Comparison of ENCODE assay signal across 9 cellular contexts in the genomic region with DNA sequence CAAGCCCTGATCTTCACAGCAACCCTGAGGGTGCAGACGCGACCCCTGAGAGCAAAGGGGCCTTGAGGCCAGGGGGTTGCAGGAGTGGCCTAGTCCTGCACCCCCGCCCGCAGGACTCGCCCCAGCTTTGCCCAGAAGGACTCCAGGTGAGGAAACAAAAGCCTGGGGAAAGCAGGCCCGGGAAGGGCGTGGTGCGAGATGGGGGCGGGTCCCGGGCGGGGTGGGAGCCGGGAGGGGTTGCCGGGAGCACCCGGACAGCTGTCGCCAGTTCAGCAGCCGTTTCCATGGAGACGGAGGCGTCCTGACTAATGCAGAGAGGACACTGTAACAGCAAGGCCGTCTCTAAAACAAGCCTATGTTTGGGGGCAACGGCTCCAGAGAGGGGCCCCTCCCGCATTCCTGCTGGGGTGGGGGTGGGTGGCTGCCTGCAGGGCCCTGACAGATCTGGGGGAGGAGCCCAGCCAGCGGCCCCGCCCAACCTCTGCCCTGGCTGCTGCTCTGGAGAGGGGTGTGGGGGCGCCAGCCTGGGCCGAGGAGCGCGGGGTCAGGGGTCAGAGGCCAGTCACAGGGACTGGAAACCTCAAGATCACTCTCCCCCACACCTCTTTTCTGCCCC. TPM values are rescaled to one million over a fixed set of nuclear protein-coding genes. Genes with fewer than 3 reads are reported as not detected.
DNase-seq lines count a peak whose midpoint lies in the region; ATAC-seq and TF ChIP-seq lines count a peak whose summit lies in the region.
"Had no signal": no experiment of that assay in that cellular context is flagged by ENCODE, and none has a peak within 500 bp of the region (broad histone marks: within the 10 kb centered on the region; RNA-seq: fewer than 3 reads in every experiment).

No MANE protein-coding gene starts in this region.

- no peak overlapping the region for H3K18ac ChIP-seq in IMR-90 (ENCODE audit: low read depth, low read length)

- no peak overlapping the region for H3K9ac ChIP-seq in IMR-90 (ENCODE audit: low read depth, low read length)
- H3K9ac ChIP-seq in neural progenitor cell = no peak overlapping the region

- H3K79me1 ChIP-seq in IMR-90 (ENCODE audit: low read depth in 1 of 2, low read length in 2 of 2) = no peaks in the 10 kb centered on the region

- peaks cover 36% of the 10 kb centered on the region for H3K4me1 Mint-ChIP-seq in neural progenitor cell
- peaks cover 4% of the 10 kb centered on the region for H3K4me1 Mint-ChIP-seq in T-helper 2 cell treated with Interferon-gamma antibody and Interleukin-4, amounts not matched to agents 5 μg/mL and 100 μg/mL, for 36 hours (ENCODE audit: low read depth)
- peaks cover 5% of the 10 kb centered on the region for H3K4me1 Mint-ChIP-seq in activated CD4-positive, alpha-beta memory T cell treated with anti-CD3 and anti-CD28 coated beads for 36 hours (ENCODE audit: low read depth)

- peaks cover 15% of the 10 kb centered on the region for H3K27me3 Mint-ChIP-seq in neural progenitor cell (ENCODE audit: insufficient read depth, low read depth)
- H3K27me3 Mint-ChIP-seq in T-helper 2 cell treated with Interferon-gamma antibody and Interleukin-4, amounts not matched to agents 5 μg/mL and 100 μg/mL, for 36 hours (ENCODE audit: low read depth) = peaks cover 36% of the 10 kb centered on the region
- peaks cover 26% of the 10 kb centered on the region for H3K27me3 Mint-ChIP-seq in activated CD4-positive, alpha-beta memory T cell treated with anti-CD3 and anti-CD28 coated beads for 36 hours

- H4K20me1 ChIP-seq in IMR-90 (ENCODE audit: insufficient read depth, low read length) (no peaks in the 10 kb centered on the region), neural progenitor cell (ENCODE audit: low read depth) (peaks cover 16% of the 10 kb centered on the region)

- DNase-seq in IMR-90 = peak; percentile 78
- DNase-seq in RKO (ENCODE audit: low spot score) = peak; percentile 53
- peak; percentile 68 for DNase-seq in fibroblast of the conjunctiva (ENCODE audit: low read depth)
- DNase-seq in neural progenitor cell (ENCODE audit: low spot score) = peak; percentile 97
- DNase-seq in T-helper 2 cell treated with Interferon-gamma antibody and Interleukin-4, amounts not matched to agents 5 μg/mL and 100 μg/mL, for 36 hours (ENCODE audit: low spot score) = no peak
- DNase-seq in activated CD4-positive, alpha-beta memory T cell treated with anti-CD3 and anti-CD28 coated beads for 36 hours = no peak

- H2AK9ac ChIP-seq in IMR-90 (replicated peaks; ENCODE audit: low read depth, low read length, poor library complexity) = peak overlapping the region; percentile 75

- dilution Hi-C loops in IMR-90 (cut with HindIII; ENCODE audit: low sequenced_read_pairs, unreplicated experiment) = no loop called here

- no peak for TF ChIP-seq POLR2A in IMR-90 (IDR thresholded peaks at IDR 0.05; ENCODE audit: low read depth, low read length)

- H4K5ac ChIP-seq in IMR-90 (ENCODE audit: low read depth, low read length) = no peak overlapping the region

- H3K36me3 Mint-ChIP-seq in neural progenitor cell = no peaks in the 10 kb centered on the region
- no peaks in the 10 kb centered on the region for H3K36me3 Mint-ChIP-seq in T-helper 2 cell treated with Interferon-gamma antibody and Interleukin-4, amounts not matched to agents 5 μg/mL and 100 μg/mL, for 36 hours (ENCODE audit: low read depth)
- no peaks in the 10 kb centered on the region for H3K36me3 Mint-ChIP-seq in activated CD4-positive, alpha-beta memory T cell treated with anti-CD3 and anti-CD28 coated beads for 36 hours

- H3K36me3 ChIP-seq in IMR-90 (ENCODE audit: control insufficient read depth, insufficient read depth, low read length) (no peaks in the 10 kb centered on the region), neural progenitor cell (no peaks in the 10 kb centered on the region)

- 15% methylated on average over 12 of the region's 27 CpGs; no CpG with 5 or more reads in 1 of the 2 experiments for WGBS in IMR-90 (ENCODE audit: extremely low coverage in 2 of 2, insufficient read length in 1 of 2), 2 experiments

- no peak overlapping the region for H3K23ac ChIP-seq in IMR-90 (ENCODE audit: low read depth, low read length)

- no peak overlapping the region for H2BK5ac ChIP-seq in IMR-90 (ENCODE audit: low read depth, low read length, poor library complexity, severe bottlenecking)

- H3K56ac ChIP-seq in IMR-90 (ENCODE audit: extremely low read depth, insufficient read depth, low read length) = no peak overlapping the region

- no peak overlapping the region for H3K4me2 ChIP-seq in IMR-90 (ENCODE audit: low read depth, low read length)
- H3K4me2 ChIP-seq in neural progenitor cell = peak overlapping the region; percentile 60

- ATAC-seq in IMR-90 (ENCODE audit: low read depth) (peak; percentile 35), GM21423 (IDR thresholded peaks at IDR 0.05; ENCODE audit: unreplicated experiment) (no peak)

- CTCF ChIA-PET in IMR-90 (lab: Yijun Ruan, JAX) = no interaction called here
- CTCF ChIA-PET in activated CD4-positive, alpha-beta memory T cell treated with anti-CD3 and anti-CD28 coated beads for 36 hours (lab: Charles Lee) = no interaction called here

- H3K27me3 ChIP-seq in IMR-90 (ENCODE audit: control insufficient read depth, insufficient read depth, low read length) (no peaks in the 10 kb centered on the region), neural progenitor cell (peaks cover 64% of the 10 kb centered on the region)

- POLR2A ChIA-PET in IMR-90 (lab: Charles Lee; ENCODE audit: unreplicated experiment) = no interaction called here
- POLR2A ChIA-PET in activated CD4-positive, alpha-beta memory T cell treated with anti-CD3 and anti-CD28 coated beads for 36 hours (lab: Charles Lee) = no interaction called here

- TF ChIP-seq CTCF in 22Rv1 (IDR thresholded peaks at IDR 0.05) = no peak
- TF ChIP-seq CTCF in IMR-90 (conservative IDR thresholded peaks at IDR 0.05; ENCODE audit: low read depth, low read length) = no peak
- no peak for TF ChIP-seq CTCF in neural progenitor cell (IDR thresholded peaks at IDR 0.05)

- peak overlapping the region; percentile 62 for H3K4me3 Mint-ChIP-seq in neural progenitor cell
- no peak overlapping the region for H3K4me3 Mint-ChIP-seq in T-helper 2 cell treated with Interferon-gamma antibody and Interleukin-4, amounts not matched to agents 5 μg/mL and 100 μg/mL, for 36 hours
- H3K4me3 Mint-ChIP-seq in activated CD4-positive, alpha-beta memory T cell treated with anti-CD3 and anti-CD28 coated beads for 36 hours = no peak overlapping the region

- in situ Hi-C loops in IMR-90 (cut with MboI; ENCODE audit: low sequenced_read_pairs) = no loop called here

- no peaks in the 10 kb centered on the region for H3K9me3 ChIP-seq in IMR-90 (ENCODE audit: control insufficient read depth, insufficient read depth, low read length)
- H3K9me3 ChIP-seq in neural progenitor cell (ENCODE audit: low read depth) = no peaks in the 10 kb centered on the region

- H3K79me2 ChIP-seq in neural progenitor cell (ENCODE audit: low read depth) = no peaks in the 10 kb centered on the region

- no peak overlapping the region for H3K27ac Mint-ChIP-seq in neural progenitor cell
- no peak overlapping the region for H3K27ac Mint-ChIP-seq in T-helper 2 cell treated with Interferon-gamma antibody and Interleukin-4, amounts not matched to agents 5 μg/mL and 100 μg/mL, for 36 hours
- H3K27ac Mint-ChIP-seq in activated CD4-positive, alpha-beta memory T cell treated with anti-CD3 and anti-CD28 coated beads for 36 hours = no peak overlapping the region

- no peak for TF ChIP-seq RAD21 in IMR-90 (IDR thresholded peaks at IDR 0.05; ENCODE audit: low read length)

- H4K8ac ChIP-seq in IMR-90 (ENCODE audit: low read depth in 2 of 2, low read length in 2 of 2) = peak overlapping the region in 1 of 2 experiments; percentile 14; a peak in 1 of 4 replicates

- H3K9me1 ChIP-seq in IMR-90 (ENCODE audit: insufficient read depth, low read length) = peaks cover 5% of the 10 kb centered on the region; the same call in 1 of the 2 replicates

- H2BK15ac ChIP-seq in IMR-90 (ENCODE audit: low read depth, low read length) = no peak overlapping the region

- no peak overlapping the region; the same call in 1 of the 2 replicates for H2BK120ac ChIP-seq in IMR-90 (ENCODE audit: low read depth, low read length)

- no peaks in the 10 kb centered on the region for H3K9me3 Mint-ChIP-seq in neural progenitor cell
- H3K9me3 Mint-ChIP-seq in T-helper 2 cell treated with Interferon-gamma antibody and Interleukin-4, amounts not matched to agents 5 μg/mL and 100 μg/mL, for 36 hours = no peaks in the 10 kb centered on the region
- no peaks in the 10 kb centered on the region for H3K9me3 Mint-ChIP-seq in activated CD4-positive, alpha-beta memory T cell treated with anti-CD3 and anti-CD28 coated beads for 36 hours

- H3K4me1 ChIP-seq in IMR-90 (ENCODE audit: control insufficient read depth, insufficient read depth, low read length) = peaks cover 16% of the 10 kb centered on the region
- H3K4me1 ChIP-seq in neural progenitor cell = peaks cover 47% of the 10 kb centered on the region

- H4K91ac ChIP-seq in IMR-90 (ENCODE audit: insufficient read depth, low read depth, low read length) = no peak overlapping the region; the same call in 1 of the 2 replicates

- peak overlapping the region; percentile 45; the same call in 1 of the 2 replicates for H2AK5ac ChIP-seq in IMR-90 (ENCODE audit: low read depth, low read length)

- no TSS peak for BruUV-seq in IMR-90 (replicated peaks; lab: Mats Ljungman, UMichigan)

- peaks cover 40% of the 10 kb centered on the region for H3F3A ChIP-seq in neural progenitor cell (ENCODE audit: low read depth)

- peak overlapping the region; percentile 39; the same call in 1 of the 2 replicates for H3K4ac ChIP-seq in IMR-90 (ENCODE audit: low read depth, low read length)

- H3K27ac ChIP-seq in 22Rv1 (peak overlapping the region; percentile 25; the same call in 1 of the 2 replicates), IMR-90 (ENCODE audit: insufficient read depth, low read length) (no peak overlapping the region), neural progenitor cell (no peak overlapping the region)

- intact Hi-C loops in IMR-90 (cut with micrococcal nuclease) = no loop called here
- intact Hi-C loops in activated CD4-positive, alpha-beta memory T cell treated with anti-CD3 and anti-CD28 coated beads for 36 hours (cut with micrococcal nuclease) = loop anchor here (5.0 kb wide), 1 partner anchor 134 kb away; no protein-coding TSS in a partner anchor

- H2BK20ac ChIP-seq in IMR-90 (ENCODE audit: low read depth, low read length) = no peak overlapping the region

- H2AFZ ChIP-seq in IMR-90 (replicated peaks; ENCODE audit: low read length, poor library complexity) (peak overlapping the region; percentile 79), neural progenitor cell (replicated peaks) (no peak overlapping the region)

- no peak overlapping the region for H3K14ac ChIP-seq in IMR-90 (replicated peaks; ENCODE audit: low read depth, low read length)

- H3K4me3 ChIP-seq in IMR-90 (ENCODE audit: insufficient read depth, low read depth, low read length) (no peak overlapping the region), neural progenitor cell (peak overlapping the region; percentile 22)

RNA-seq across cellular contexts. Expression of a gene that starts 3.0 kb away (rescaled TPM):
- 0.54 and 0.56 TPM in 2 replicates for total RNA-seq in IMR-90 (2012; rRNA removed)
- polyA plus RNA-seq in IMR-90 (2012; rRNA removed) = 2.2 and 2.4 TPM in 2 replicates
- 2.0 and 3.4 TPM in 2 replicates for polyA plus RNA-seq in IMR-90 (2012; cell fraction: cytosol; rRNA removed)
- 1.8 and 2.4 TPM in 2 replicates for polyA plus RNA-seq in IMR-90 (2012; cell fraction: nucleus; rRNA removed; ENCODE audit: low replicate concordance)
- 0.96 TPM in 1 of 2 replicates, not detected in the other for total RNA-seq in neural progenitor cell (ENCODE audit: low replicate concordance)
- total RNA-seq in activated CD4-positive, alpha-beta memory T cell treated with anti-CD3 and anti-CD28 coated beads for 36 hours = not detected
- total RNA-seq: T-helper 1 cell treated with Interleukin-12 subunit alpha and Interleukin-12 subunit beta and Interleukin-4 antibody, amounts not matched to agents 30 ng/mL and 1 ng/mL, for 36 hours had no signal

RNA-seq across cellular contexts. Expression of a gene that starts 20.0 kb away (rescaled TPM):
- total RNA-seq in IMR-90 (2012; rRNA removed) = 1.7 and 2.0 TPM in 2 replicates
- 5.9 and 6.1 TPM in 2 replicates for polyA plus RNA-seq in IMR-90 (2012; rRNA removed)
- polyA plus RNA-seq in IMR-90 (2012; cell fraction: cytosol; rRNA removed) = 4.2 and 9.4 TPM in 2 replicates
- 16.9 and 38.6 TPM in 2 replicates for polyA plus RNA-seq in IMR-90 (2012; cell fraction: nucleus; rRNA removed; ENCODE audit: low replicate concordance)
- 1.5 and 2.2 TPM in 2 replicates for total RNA-seq in neural progenitor cell (ENCODE audit: low replicate concordance)
- under 1 TPM; 0.57 to 0.68 TPM for total RNA-seq in activated CD4-positive, alpha-beta memory T cell treated with anti-CD3 and anti-CD28 coated beads for 36 hours

RNA-seq across cellular contexts. Expression of a gene that starts 34.7 kb away (rescaled TPM):
- total RNA-seq in IMR-90 (2012; rRNA removed) (not detected in 2 replicates), neural progenitor cell (ENCODE audit: low replicate concordance) (1.6 TPM in 1 of 2 replicates, not detected in the other)
- polyA plus RNA-seq in IMR-90 (2012; rRNA removed) = 0.26 and 0.27 TPM in 2 replicates
- 0.12 TPM in 1 of 2 replicates, not detected in the other for polyA plus RNA-seq in IMR-90 (2012; cell fraction: cytosol; rRNA removed)
- 0.47 and 0.60 TPM in 2 replicates for polyA plus RNA-seq in IMR-90 (2012; cell fraction: nucleus; rRNA removed; ENCODE audit: low replicate concordance)
- total RNA-seq in activated CD4-positive, alpha-beta memory T cell treated with anti-CD3 and anti-CD28 coated beads for 36 hours = 1 to 10 TPM in 1 of 2 experiments, under 1 TPM in 1; 0.71 to 1.3 TPM
- total RNA-seq: T-helper 1 cell treated with Interleukin-12 subunit alpha and Interleukin-12 subunit beta and Interleukin-4 antibody, amounts not matched to agents 30 ng/mL and 1 ng/mL, for 36 hours had no signal

Comparison
In these comparisons a context has a peak if more than half of its experiments do, and no peak if none do; other contexts are left out.
1. DNase-seq: peak in IMR-90 (single experiment), RKO (single experiment), fibroblast of the conjunctiva (single experiment) and neural progenitor cell (single experiment); none in T-helper 2 cell treated with Interferon-gamma antibody and Interleukin-4, amounts not matched to agents 5 μg/mL and 100 μg/mL, for 36 hours (single experiment) and activated CD4-positive, alpha-beta memory T cell treated with anti-CD3 and anti-CD28 coated beads for 36 hours (single experiment).